ENCODE assay signal across 17 cellular contexts in genomic region chr16:24769806-24770205, GRCh38. TPM values are rescaled to one million over a fixed set of nuclear protein-coding genes. Genes with fewer than 3 reads are reported as not detected.
DNase-seq lines count a peak whose midpoint lies in the region; FAIRE-seq and TF ChIP-seq lines count a peak whose summit lies in the region.
"Had no signal": no experiment of that assay in that cellular context is flagged by ENCODE, and none has a peak within 500 bp of the region (broad histone marks: within the 10 kb centered on the region; RNA-seq: fewer than 3 reads in every experiment).

No MANE protein-coding gene starts in this region.

- H3K9me3 Mint-ChIP-seq in activated CD4-positive, alpha-beta memory T cell treated with anti-CD3 and anti-CD28 coated beads for 36 hours = no peaks in the 10 kb centered on the region
- H3K9me3 Mint-ChIP-seq in activated CD4-positive, alpha-beta memory T cell treated with anti-CD3 and anti-CD28 coated beads, Interleukin-2, amount 10 ng/mL, durations not matched to agents 7 days and 5 days = no peaks in the 10 kb centered on the region
- no peaks in the 10 kb centered on the region for H3K9me3 Mint-ChIP-seq in endothelial cell (ENCODE audit: unreplicated experiment)

- H2BK12ac ChIP-seq in trophoblast cell (ENCODE audit: low read length) = no peak overlapping the region

- 100% methylated on average over 3 of the region's 5 CpGs for WGBS in trophoblast cell (ENCODE audit: extremely low coverage, insufficient coverage, insufficient read length)

- no peak overlapping the region for H2AFZ ChIP-seq in trophoblast cell (ENCODE audit: insufficient read depth, low read length, poor library complexity)

- H3K23ac ChIP-seq in trophoblast cell (ENCODE audit: low read length) = no peak overlapping the region

- H3K4me3 ChIP-seq in trophoblast cell (ENCODE audit: low read depth, low read length) = no peak overlapping the region
- H3K4me3 ChIP-seq: A549, upper lobe of left lung had no signal

- CTCF ChIA-PET in activated CD4-positive, alpha-beta memory T cell treated with anti-CD3 and anti-CD28 coated beads for 36 hours (lab: Charles Lee) = interaction anchor here (0.7 kb wide), 1 partner anchor 157 kb away, joined by 5 read pairs; no protein-coding TSS in a partner anchor
- CTCF ChIA-PET in activated CD4-positive, alpha-beta memory T cell treated with anti-CD3 and anti-CD28 coated beads, Interleukin-2, amount 10 ng/mL, durations not matched to agents 7 days and 5 days (lab: Charles Lee) = interaction anchor here (0.9 kb wide), 1 partner anchor 15 kb away, joined by 3 read pairs; no protein-coding TSS in a partner anchor

- no peak overlapping the region for H2AK5ac ChIP-seq in trophoblast cell (ENCODE audit: low read length)

- no peak overlapping the region for H4K8ac ChIP-seq in trophoblast cell (ENCODE audit: low read depth, low read length)

- peaks cover 19% of the 10 kb centered on the region for H3K36me3 Mint-ChIP-seq in activated CD4-positive, alpha-beta memory T cell treated with anti-CD3 and anti-CD28 coated beads for 36 hours
- H3K36me3 Mint-ChIP-seq in activated CD4-positive, alpha-beta memory T cell treated with anti-CD3 and anti-CD28 coated beads, Interleukin-2, amount 10 ng/mL, durations not matched to agents 7 days and 5 days (ENCODE audit: low read depth) = peaks cover 6% of the 10 kb centered on the region
- peaks cover 4% of the 10 kb centered on the region for H3K36me3 Mint-ChIP-seq in endothelial cell (ENCODE audit: low read depth, unreplicated experiment)

- H2BK5ac ChIP-seq in trophoblast cell (ENCODE audit: low read depth, low read length, poor library complexity) = no peak overlapping the region

- peaks cover 47% of the 10 kb centered on the region for H3K4me1 Mint-ChIP-seq in activated CD4-positive, alpha-beta memory T cell treated with anti-CD3 and anti-CD28 coated beads for 36 hours (ENCODE audit: low read depth)
- H3K4me1 Mint-ChIP-seq in activated CD4-positive, alpha-beta memory T cell treated with anti-CD3 and anti-CD28 coated beads, Interleukin-2, amount 10 ng/mL, durations not matched to agents 7 days and 5 days = peaks cover 27% of the 10 kb centered on the region
- H3K4me1 Mint-ChIP-seq in endothelial cell (ENCODE audit: unreplicated experiment) = no peaks in the 10 kb centered on the region

- TF ChIP-seq CTCF in endothelial cell (IDR thresholded peaks at IDR 0.05; ENCODE audit: unreplicated experiment) (no peak), D721Med (IDR thresholded peaks at IDR 0.05; ENCODE audit: insufficient read depth, missing control alignments) (no peak)

- no peak overlapping the region for H3K4me3 Mint-ChIP-seq in activated CD4-positive, alpha-beta memory T cell treated with anti-CD3 and anti-CD28 coated beads for 36 hours
- H3K4me3 Mint-ChIP-seq in activated CD4-positive, alpha-beta memory T cell treated with anti-CD3 and anti-CD28 coated beads, Interleukin-2, amount 10 ng/mL, durations not matched to agents 7 days and 5 days = no peak overlapping the region
- H3K4me3 Mint-ChIP-seq in endothelial cell (ENCODE audit: unreplicated experiment) = no peak overlapping the region

- no peaks in the 10 kb centered on the region for H3K9me3 ChIP-seq in trophoblast cell (ENCODE audit: insufficient read depth, low read depth, low read length)
- H3K9me3 ChIP-seq: A549, upper lobe of left lung had no signal

- peaks cover 4% of the 10 kb centered on the region in 2 experiments for H3K36me3 ChIP-seq in trophoblast cell (ENCODE audit: control insufficient read depth in 1 of 2, insufficient read depth in 2 of 2, low read length in 2 of 2)

- no peaks in the 10 kb centered on the region for H3K79me2 ChIP-seq in trophoblast cell (ENCODE audit: control insufficient read depth, insufficient read depth, low read length, poor library complexity)

- no peaks in the 10 kb centered on the region for H3K79me1 ChIP-seq in trophoblast cell (ENCODE audit: low read length)

- no peaks in the 10 kb centered on the region for H3K27me3 Mint-ChIP-seq in activated CD4-positive, alpha-beta memory T cell treated with anti-CD3 and anti-CD28 coated beads for 36 hours
- no peaks in the 10 kb centered on the region for H3K27me3 Mint-ChIP-seq in activated CD4-positive, alpha-beta memory T cell treated with anti-CD3 and anti-CD28 coated beads, Interleukin-2, amount 10 ng/mL, durations not matched to agents 7 days and 5 days
- no peaks in the 10 kb centered on the region for H3K27me3 Mint-ChIP-seq in endothelial cell (ENCODE audit: unreplicated experiment)

- H3K4me1 ChIP-seq in trophoblast cell (ENCODE audit: control insufficient read depth in 1 of 2, insufficient read depth in 2 of 2, low read length in 2 of 2) = no peaks in the 10 kb centered on the region

- FAIRE-seq in D721Med (lab: Jason Lieb, UNC) = no peak
- FAIRE-seq: A549 had no signal

- no peak overlapping the region for H4K12ac ChIP-seq in trophoblast cell (ENCODE audit: low read depth, low read length)

- H3K4me2 ChIP-seq in trophoblast cell (ENCODE audit: low read length) = no peak overlapping the region
- H3K4me2 ChIP-seq: A549 had no signal

- no peak overlapping the region for H3K4ac ChIP-seq in trophoblast cell (ENCODE audit: low read depth, low read length)

- no peak overlapping the region for H3K18ac ChIP-seq in trophoblast cell (ENCODE audit: low read length)

- H3K14ac ChIP-seq in trophoblast cell (ENCODE audit: low read length) = no peak overlapping the region

- no peak for DNase-seq in activated CD4-positive, alpha-beta memory T cell treated with anti-CD3 and anti-CD28 coated beads for 36 hours
- no peak for DNase-seq in activated CD4-positive, alpha-beta memory T cell treated with anti-CD3 and anti-CD28 coated beads, Interleukin-2, amount 10 ng/mL, durations not matched to agents 7 days and 5 days
- peak; percentile 5 for DNase-seq in NCI-H460 (ENCODE audit: extremely low read depth, low read depth)
- DNase-seq in endothelial cell (ENCODE audit: low spot score) = no peak
- DNase-seq in trophoblast cell = peak; percentile 33 to 84
- DNase-seq in D721Med (ENCODE audit: insufficient read length, low spot score) = no peak
- no peak for DNase-seq in SHP77 treated with DMSO at 0.1 percent for 48 hours (lab: John Stamatoyannopoulos, UW)
- no peak for DNase-seq in AG08396 (ENCODE audit: low spot score)
- DNase-seq: activated CD4-positive, alpha-beta T cell treated with anti-CD3 and anti-CD28 coated beads for 48 hours; activated naive CD4-positive, alpha-beta T cell treated with Interleukin-2 at 50 U/mL for 16 hours; cortex of kidney; DMS79; foreskin melanocyte; NCI-H1092; NCI-H510A treated with DMSO at 0.1 percent for 48 hours; upper lobe of left lung had no signal

- no peak overlapping the region for H4K91ac ChIP-seq in trophoblast cell (ENCODE audit: low read depth, low read length)

- peak overlapping the region; percentile 59 for H3K27ac Mint-ChIP-seq in activated CD4-positive, alpha-beta memory T cell treated with anti-CD3 and anti-CD28 coated beads for 36 hours
- no peak overlapping the region for H3K27ac Mint-ChIP-seq in activated CD4-positive, alpha-beta memory T cell treated with anti-CD3 and anti-CD28 coated beads, Interleukin-2, amount 10 ng/mL, durations not matched to agents 7 days and 5 days
- peak overlapping the region; percentile 18 for H3K27ac Mint-ChIP-seq in endothelial cell (ENCODE audit: unreplicated experiment)

- H3K27me3 ChIP-seq in trophoblast cell (ENCODE audit: insufficient read depth, low read length) = no peaks in the 10 kb centered on the region
- H3K27me3 ChIP-seq: upper lobe of left lung had no signal

- POLR2A ChIA-PET in activated CD4-positive, alpha-beta memory T cell treated with anti-CD3 and anti-CD28 coated beads for 36 hours (lab: Charles Lee) = no interaction called here
- POLR2A ChIA-PET in activated CD4-positive, alpha-beta memory T cell treated with anti-CD3 and anti-CD28 coated beads, Interleukin-2, amount 10 ng/mL, durations not matched to agents 7 days and 5 days (lab: Charles Lee) = no interaction called here

- H3K9ac ChIP-seq in trophoblast cell (ENCODE audit: low read length) = no peak overlapping the region

- no peak overlapping the region for H3K27ac ChIP-seq in trophoblast cell (ENCODE audit: low read depth, low read length)
- H3K27ac ChIP-seq: A549, upper lobe of left lung had no signal

- intact Hi-C loops in activated CD4-positive, alpha-beta memory T cell treated with anti-CD3 and anti-CD28 coated beads for 36 hours (cut with micrococcal nuclease) = loop anchor here (5.0 kb wide), 1 partner anchor 82 kb away; no protein-coding TSS in a partner anchor

- H2BK120ac ChIP-seq in trophoblast cell (ENCODE audit: insufficient read depth, low read length, poor library complexity) = no peak overlapping the region

RNA-seq across cellular contexts. Expression of gene TNRC6A, which starts 40.4 kb away (rescaled TPM):
- 10 to 100 TPM; 31.7 to 36.3 TPM for total RNA-seq in activated CD4-positive, alpha-beta memory T cell treated with anti-CD3 and anti-CD28 coated beads for 36 hours
- 10 to 100 TPM; 37.4 to 37.8 TPM for total RNA-seq in activated CD4-positive, alpha-beta memory T cell treated with anti-CD3 and anti-CD28 coated beads, Interleukin-2, amount 10 ng/mL, durations not matched to agents 7 days and 5 days
- total RNA-seq in NCI-H460 (2014; rRNA removed; shearing (Covaris generic)) = 20.2 and 23.5 TPM in 2 replicates
- polyA plus RNA-seq in NCI-H460 (2014; cell fraction: nucleus; rRNA removed) = 18.9 and 21.2 TPM in 2 replicates
- total RNA-seq in endothelial cell (ENCODE audit: unreplicated experiment) = 60.5 TPM
- polyA plus RNA-seq in trophoblast cell (2013) = 19.9 and 21.5 TPM in 2 replicates

Comparison
In these comparisons a context has a peak if more than half of its experiments do, and no peak if none do; other contexts are left out.
1. DNase-seq: peak in NCI-H460 (single experiment) and trophoblast cell (2 of 2); none in activated CD4-positive, alpha-beta memory T cell treated with anti-CD3 and anti-CD28 coated beads for 36 hours (single experiment), activated CD4-positive, alpha-beta memory T cell treated with anti-CD3 and anti-CD28 coated beads, Interleukin-2, amount 10 ng/mL, durations not matched to agents 7 days and 5 days (single experiment), endothelial cell (single experiment), D721Med (single experiment), SHP77 treated with DMSO at 0.1 percent for 48 hours (single experiment) and AG08396 (single experiment).